In the genomic region with DNA sequence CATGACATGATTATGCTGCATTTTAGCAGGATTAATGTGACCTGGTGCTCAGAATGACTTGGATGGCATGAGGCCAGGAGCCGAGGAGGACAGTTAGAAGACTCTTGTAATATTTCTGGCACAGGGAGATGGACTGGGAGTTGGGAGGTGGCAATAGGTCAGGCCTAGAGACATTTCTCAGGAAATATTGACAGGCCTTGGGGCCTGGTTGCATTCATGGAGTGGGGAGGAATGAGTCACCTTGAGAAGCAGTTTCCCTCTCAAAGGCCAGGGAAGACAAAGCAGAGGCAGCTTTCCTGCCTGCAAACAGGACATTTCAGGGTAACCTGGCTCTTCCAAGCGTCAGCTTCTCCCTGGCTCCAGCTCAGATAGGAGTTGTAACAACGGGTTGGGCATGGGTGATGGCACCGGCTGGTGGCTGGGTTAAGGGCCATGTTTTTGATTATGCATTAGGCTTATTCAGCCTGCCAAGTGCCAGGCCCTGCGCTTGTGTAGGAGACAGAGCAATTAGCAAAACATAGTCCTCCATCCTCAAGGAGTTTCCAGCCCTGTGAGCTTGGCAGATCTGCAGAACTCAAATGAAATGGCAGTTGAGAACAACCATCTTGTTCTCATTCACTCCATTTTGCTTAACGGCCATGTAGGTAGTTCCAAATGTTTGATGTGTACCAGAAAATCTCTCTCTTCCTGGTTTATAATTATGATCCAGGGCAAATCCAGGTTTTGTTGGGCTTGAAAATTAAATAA, we compare ENCODE assay signal across 10 cellular contexts. TPM values are rescaled to one million over a fixed set of nuclear protein-coding genes. Genes with fewer than 3 reads are reported as not detected.
A peak's percentile ranks its signal among the peaks of the same experiment; 100 is the strongest.
DNase-seq lines count a peak whose midpoint lies in the region; ATAC-seq, FAIRE-seq and TF ChIP-seq lines count a peak whose summit lies in the region.
"Had no signal": no experiment of that assay in that cellular context is flagged by ENCODE, and none has a peak within 500 bp of the region (broad histone marks: within the 10 kb centered on the region; RNA-seq: fewer than 3 reads in every experiment).

No MANE protein-coding gene starts in this region.

- H2BK20ac ChIP-seq in H1 (ENCODE audit: low read length): 0 out of 2 replicates have a peak overlapping the region, but pooled peaks have one; percentile 92

- CTCF ChIA-PET in H1 (lab: Charles Lee; ENCODE audit: partially characterized antibody): interaction anchor here (0.8 to 2.5 kb wide), 9 partner anchors 9 to 224 kb away, joined by 3 to 12 read pairs (median 5); no protein-coding TSS in a partner anchor

- 85% methylated on average over 6 of the region's 6 CpGs; no CpG with 5 or more reads in 1 of the 2 experiments for WGBS in H1 (ENCODE audit: extremely low coverage in 1 of 2, insufficient coverage in 1 of 2, insufficient read length in 1 of 2, insufficient replicate concordance in 2 of 2, low coverage in 1 of 2, low lambda C conversion rate in 2 of 2, missing lambda C conversion rate in 1 of 2), 2 experiments
- no CpG with 5 or more reads among the region's 6 CpGs for WGBS in trophoblast cell (ENCODE audit: extremely low coverage, insufficient coverage, insufficient read length)

- H3K14ac ChIP-seq in H1 (ENCODE audit: insufficient read length) (no peak overlapping the region), trophoblast cell (ENCODE audit: low read length) (peak overlapping the region; percentile 15)

- H3K4ac ChIP-seq in H1 (replicated peaks; ENCODE audit: insufficient read length, low read depth, low read length): no peak overlapping the region
- no peak overlapping the region for H3K4ac ChIP-seq in trophoblast cell (ENCODE audit: low read depth, low read length)

- H3K18ac ChIP-seq in H1 (ENCODE audit: extremely low read depth, low read length) (no peak overlapping the region), trophoblast cell (ENCODE audit: low read length) (peak overlapping the region; percentile 4)

- H3K36me3 ChIP-seq in NT2/D1 (ENCODE audit: insufficient read depth, insufficient read length, low read length) (peaks cover 14% of the 10 kb centered on the region), H1 (ENCODE audit: control insufficient read depth in 2 of 4, insufficient read depth in 4 of 4, low read length in 3 of 4) (no peaks in the 10 kb centered on the region), trophoblast cell (ENCODE audit: control insufficient read depth in 1 of 2, insufficient read depth in 2 of 2, low read length in 2 of 2) (peaks cover 0 to 4% of the 10 kb centered on the region in 2 experiments), BE2C (no peaks in the 10 kb centered on the region)

- H4K8ac ChIP-seq in H1 (ENCODE audit: extremely low read depth, insufficient read depth, low read length): no peak overlapping the region
- peak overlapping the region; percentile 27 for H4K8ac ChIP-seq in trophoblast cell (ENCODE audit: low read depth, low read length)

- H3K27ac ChIP-seq in H1 (ENCODE audit: low read depth, low read length) (no peak overlapping the region), trophoblast cell (ENCODE audit: low read depth, low read length) (peak overlapping the region; percentile 92)

- no peak overlapping the region for H4K5ac ChIP-seq in H1 (ENCODE audit: insufficient read length, low read depth, low read length)

- H2BK5ac ChIP-seq in H1 (ENCODE audit: low read depth, low read length) (peak overlapping the region; percentile 72), trophoblast cell (ENCODE audit: low read depth, low read length, poor library complexity) (peak overlapping the region; percentile 58)

- POLR2A ChIA-PET in H1 (lab: Charles Lee; ENCODE audit: partially characterized antibody): interaction anchor here (0.8 to 3.4 kb wide), 7 partner anchors 11 to 73 kb away, joined by 3 to 16 read pairs (median 3); no protein-coding TSS in a partner anchor

- H3K9ac ChIP-seq in NT2/D1 (ENCODE audit: insufficient read length, low read depth) (peak overlapping the region; percentile 44), H1 (replicated peaks in 1 of 4; ENCODE audit: extremely low read depth in 1 of 4, low read depth in 3 of 4, low read length in 3 of 4) (no peak overlapping the region), trophoblast cell (ENCODE audit: low read length) (no peak overlapping the region)

- H2BK12ac ChIP-seq in H1 (ENCODE audit: low read depth, low read length): peak overlapping the region; percentile 93; the same call in 1 of the 2 replicates
- H2BK12ac ChIP-seq in trophoblast cell (ENCODE audit: low read length): peak overlapping the region; percentile 87

- H3K79me1 ChIP-seq in H1 (ENCODE audit: low read depth, low read length) (peaks cover 8% of the 10 kb centered on the region; the same call in 1 of the 2 replicates), trophoblast cell (ENCODE audit: low read length) (peaks cover 49% of the 10 kb centered on the region)

- TF ChIP-seq RAD21 in H1 (IDR thresholded peaks at IDR 0.05 in 1 of 2, conservative IDR thresholded peaks at IDR 0.05 in 1 of 2; ENCODE audit: low read depth in 2 of 2, low read length in 2 of 2): no peak

- TF ChIP-seq CTCF in H1 (IDR thresholded peaks at IDR 0.05; ENCODE audit: control extremely low read depth in 1 of 3, insufficient read depth in 1 of 3, low read depth in 1 of 3, low read length in 3 of 3) (no peak), BE2C (IDR thresholded peaks at IDR 0.05; ENCODE audit: low read depth, low read length) (no peak)

- H2BK15ac ChIP-seq in H1 (ENCODE audit: low read length): no peak overlapping the region; the same call in 1 of the 2 replicates

- TF ChIP-seq POLR2A in H1 (IDR thresholded peaks at IDR 0.05; ENCODE audit: control extremely low read depth in 1 of 2, low read depth in 2 of 2, low read length in 2 of 2): no peak

- H4K20me1 ChIP-seq in H1 (replicated peaks in 1 of 2; ENCODE audit: control insufficient read depth in 1 of 2, insufficient read depth in 2 of 2, low read length in 2 of 2): peaks cover 4 to 14% of the 10 kb centered on the region in 2 experiments

- H2AFZ ChIP-seq in H1 (ENCODE audit: low read length) (0 out of 2 replicates have a peak overlapping the region, but pooled peaks have one; percentile 12), trophoblast cell (ENCODE audit: insufficient read depth, low read length, poor library complexity) (no peak overlapping the region)

- H2AK5ac ChIP-seq in H1 (ENCODE audit: low read depth, low read length) (peak overlapping the region; percentile 89; the same call in 1 of the 2 replicates), trophoblast cell (ENCODE audit: low read length) (no peak overlapping the region)

- H3K79me2 ChIP-seq in H1 (ENCODE audit: control insufficient read depth in 1 of 2, insufficient read depth in 2 of 2, low read length in 2 of 2) (peaks cover 23 to 26% of the 10 kb centered on the region in 2 experiments), trophoblast cell (ENCODE audit: control insufficient read depth, insufficient read depth, low read length, poor library complexity) (peaks cover 28% of the 10 kb centered on the region)

- H4K91ac ChIP-seq in H1 (replicated peaks; ENCODE audit: insufficient read length, low read length): peak overlapping the region; percentile 93
- H4K91ac ChIP-seq in trophoblast cell (ENCODE audit: low read depth, low read length): peak overlapping the region; percentile 78

- DNase-seq in EL (peak; percentile 69), NT2/D1 (ENCODE audit: low read depth, low spot score) (no peak), H1 (ENCODE audit: low read depth in 1 of 2, low spot score in 2 of 2) (no peak), trophoblast cell (no peak), BE2C (no peak), NCI-H1436 treated with DMSO at 0.1 percent for 48 hours (lab: John Stamatoyannopoulos, UW) (no peak), NCI-H526 (lab: John Stamatoyannopoulos, UW) (no peak)
- DNase-seq: activated CD8-positive, alpha-beta memory T cell treated with anti-CD3 and anti-CD28 coated beads, Interleukin-2, amount 50 U/mL, for 4 hours; GOT3 had no signal

- H3K23ac ChIP-seq in H1 (ENCODE audit: insufficient read length) (no peak overlapping the region), trophoblast cell (ENCODE audit: low read length) (no peak overlapping the region)

- H2BK120ac ChIP-seq in H1 (replicated peaks; ENCODE audit: low read depth, low read length) (peak overlapping the region; percentile 3), trophoblast cell (ENCODE audit: insufficient read depth, low read length, poor library complexity) (peak overlapping the region; percentile 48)

- no peak for FAIRE-seq in H1 (lab: Jason Lieb, UNC)

- H3K23me2 ChIP-seq in H1 (ENCODE audit: low read depth, low read length): peaks cover 9% of the 10 kb centered on the region

- TF ChIP-seq EP300 in H1 (IDR thresholded peaks at IDR 0.05; ENCODE audit: borderline replicate concordance in 1 of 2, low read depth in 2 of 2, low read length in 2 of 2): no peak

- no peak overlapping the region; a peak in 1 of 4 replicates for H3K4me2 ChIP-seq in H1 (ENCODE audit: insufficient read depth in 1 of 2, low read depth in 2 of 2, low read length in 2 of 2)
- peak overlapping the region; percentile 17 for H3K4me2 ChIP-seq in trophoblast cell (ENCODE audit: low read length)

- H3K4me3 ChIP-seq in NT2/D1 (ENCODE audit: insufficient read length, low read depth) (no peak overlapping the region), H1 (ENCODE audit: extremely low read depth in 1 of 4, insufficient read depth in 2 of 4, low read depth in 3 of 4, low read length in 4 of 4) (no peak overlapping the region), trophoblast cell (ENCODE audit: low read depth, low read length) (no peak overlapping the region), BE2C (ENCODE audit: low read depth, low read length) (no peak overlapping the region)

- ATAC-seq in HG03159 (IDR thresholded peaks at IDR 0.05; ENCODE audit: unreplicated experiment): no peak

- H3K9me3 ChIP-seq in NT2/D1 (ENCODE audit: insufficient read depth, low read length) (no peaks in the 10 kb centered on the region), H1 (ENCODE audit: insufficient read depth in 2 of 2, low read depth in 1 of 2, low read length in 1 of 2) (no peaks in the 10 kb centered on the region), trophoblast cell (ENCODE audit: insufficient read depth, low read depth, low read length) (no peaks in the 10 kb centered on the region), BE2C (no peaks in the 10 kb centered on the region)

- H3K27me3 ChIP-seq in NT2/D1 (ENCODE audit: insufficient read depth, insufficient read length) (no peaks in the 10 kb centered on the region), H1 (replicated peaks in 1 of 4; ENCODE audit: control insufficient read depth in 3 of 4, extremely low read depth in 1 of 4, insufficient read depth in 3 of 4, low read length in 3 of 4) (no peaks in the 10 kb centered on the region), trophoblast cell (ENCODE audit: insufficient read depth, low read length) (no peaks in the 10 kb centered on the region), BE2C (no peaks in the 10 kb centered on the region)

- no peak overlapping the region for H4K12ac ChIP-seq in trophoblast cell (ENCODE audit: low read depth, low read length)

- peaks cover 17% of the 10 kb centered on the region for H3K4me1 ChIP-seq in NT2/D1 (ENCODE audit: insufficient read depth, insufficient read length)
- peaks cover 18 to 36% (median 21%) of the 10 kb centered on the region in 4 experiments for H3K4me1 ChIP-seq in H1 (replicated peaks in 1 of 4; ENCODE audit: control insufficient read depth in 3 of 4, insufficient read depth in 4 of 4, low read length in 3 of 4)
- peaks cover 44 to 62% of the 10 kb centered on the region in 2 experiments for H3K4me1 ChIP-seq in trophoblast cell (ENCODE audit: control insufficient read depth in 1 of 2, insufficient read depth in 2 of 2, low read length in 2 of 2)
- peaks cover 3% of the 10 kb centered on the region; the same call in 1 of the 2 replicates for H3K4me1 ChIP-seq in BE2C

- no peak overlapping the region for H3K56ac ChIP-seq in H1 (replicated peaks; ENCODE audit: insufficient read length, low read depth, low read length)

RNA-seq across cellular contexts. Expression of a gene that starts 38.2 kb away (rescaled TPM):
- total RNA-seq in H1 (2021; fragmentation: NEBNext Ultra II Directional; extraction: Animal tissue kit (Norgen Biotek cat#: 25700)): 237 and 247 TPM in 2 replicates
- 55.8 and 91.2 TPM in 2 replicates for polyA plus RNA-seq in H1 (2011; rRNA removed)
- polyA plus RNA-seq in H1 (2011; cell fraction: cytosol; rRNA removed): 99.9 TPM
- 110 TPM for polyA plus RNA-seq in H1 (2011; cell fraction: nucleus; rRNA removed)
- 178 to 213 TPM (median 203 TPM) in 4 replicates for polyA plus RNA-seq in H1 (2012, experiment 1 of 2)
- polyA plus RNA-seq in H1 (2012, experiment 2 of 2): 65.2 TPM
- polyA plus RNA-seq in H1 (2013, experiment 1 of 2): 115 TPM
- polyA plus RNA-seq in H1 (2013, experiment 2 of 2): 110 TPM
- 135 and 144 TPM in 2 replicates for polyA minus RNA-seq in H1 (2011; rRNA and poly(A)+ RNA removed)
- 76.1 TPM for polyA minus RNA-seq in H1 (2011; cell fraction: cytosol; rRNA and poly(A)+ RNA removed)
- polyA minus RNA-seq in H1 (2011; cell fraction: nucleus; rRNA and poly(A)+ RNA removed): 44.9 TPM
- polyA plus RNA-seq in trophoblast cell (2013): 116 and 118 TPM in 2 replicates
- 158 TPM for polyA plus RNA-seq in BE2C (2012; ENCODE audit: insufficient read depth, insufficient read length, low read depth)
